In genomic region chr14:89366580-89367448, GRCh38 we compare ENCODE assay signal across 8 cellular contexts. TPM values are rescaled to one million over a fixed set of nuclear protein-coding genes. Genes with fewer than 3 reads are reported as not detected.
DNase-seq lines count a peak whose midpoint lies in the region; ATAC-seq and TF ChIP-seq lines count a peak whose summit lies in the region.

No MANE protein-coding gene starts in this region.

- no CpG with 5 or more reads among the region's 14 CpGs for WGBS in neuronal stem cell (ENCODE audit: extremely low coverage in 2 of 2, insufficient read length in 2 of 2, insufficient replicate concordance in 1 of 2), 2 donors

- no peak overlapping the region for H3K4ac ChIP-seq in neuronal stem cell (ENCODE audit: low read length)

- H4K8ac ChIP-seq in neuronal stem cell (ENCODE audit: low read depth, low read length): no peak overlapping the region

- no peak for TF ChIP-seq CTCF in Caco-2 (IDR thresholded peaks at IDR 0.05; ENCODE audit: insufficient read depth in 1 of 2, low read depth in 1 of 2, low read length in 1 of 2, severe bottlenecking in 1 of 2, unreplicated experiment in 1 of 2)
- TF ChIP-seq CTCF in WTC11 (IDR thresholded peaks at IDR 0.05): no peak
- TF ChIP-seq CTCF in osteocyte (IDR thresholded peaks at IDR 0.05): no peak

- no peak overlapping the region for H2BK12ac ChIP-seq in neuronal stem cell (ENCODE audit: low read length)

- DNase-seq in Caco-2 (no peak), WTC11 (ENCODE audit: low spot score) (no peak), left ventricle myocardium superior (peak; percentile 55), osteocyte (ENCODE audit: extremely low spot score, unreplicated experiment) (no peak), neuronal stem cell (ENCODE audit: low spot score) (no peak), T-helper 1 cell (no peak), NOMO-1 treated with dmso at 0.1 percent for 144 hours (lab: John Stamatoyannopoulos, UW; ENCODE audit: unreplicated experiment) (no peak)

- BruUV-seq in Caco-2 (replicated peaks; lab: Mats Ljungman, UMichigan): no TSS peak

- no peak overlapping the region for H4K91ac ChIP-seq in neuronal stem cell (ENCODE audit: low read depth, low read length, poor library complexity)

- POLR2A ChIA-PET in Caco-2 (lab: Charles Lee): interaction anchor here (0.6 kb wide), 1 partner anchor 322 kb away, joined by 4 read pairs; no protein-coding TSS in a partner anchor
- POLR2A ChIA-PET in WTC11 (lab: Charles Lee): no interaction called here

- ATAC-seq in WTC11: no peak
- peak; percentile 67 for ATAC-seq in left ventricle myocardium superior
- no peak for ATAC-seq in esophagus mucosa

- H3K79me1 ChIP-seq in neuronal stem cell (ENCODE audit: low read depth, low read length): peaks cover 3% of the 10 kb centered on the region

- H3K36me3 Mint-ChIP-seq in Caco-2 (ENCODE audit: insufficient read depth, unreplicated experiment): no peaks in the 10 kb centered on the region
- peaks cover 12% of the 10 kb centered on the region for H3K36me3 Mint-ChIP-seq in WTC11
- H3K36me3 Mint-ChIP-seq in osteocyte (ENCODE audit: unreplicated experiment): peaks cover 5% of the 10 kb centered on the region

- H2BK5ac ChIP-seq in neuronal stem cell (ENCODE audit: low read length): no peak overlapping the region

- H3K27ac Mint-ChIP-seq in Caco-2 (ENCODE audit: unreplicated experiment) (peak overlapping the region; percentile 48), WTC11 (peak overlapping the region; percentile 17), osteocyte (ENCODE audit: unreplicated experiment) (peak overlapping the region; percentile 62)

- no peak overlapping the region for H2AFZ ChIP-seq in neuronal stem cell (ENCODE audit: low read length)

- no peak overlapping the region for H3K4me2 ChIP-seq in neuronal stem cell (ENCODE audit: insufficient read depth, low read length, poor library complexity, severe bottlenecking)

- CTCF ChIA-PET in Caco-2 (lab: Charles Lee) (no interaction called here), WTC11 (lab: Charles Lee) (no interaction called here)

- no peak overlapping the region for H2BK15ac ChIP-seq in neuronal stem cell (ENCODE audit: low read length)

- H3K14ac ChIP-seq in neuronal stem cell (ENCODE audit: low read length): no peak overlapping the region

- H3K18ac ChIP-seq in neuronal stem cell (ENCODE audit: low read length): no peak overlapping the region

- H3K9me3 Mint-ChIP-seq in Caco-2 (ENCODE audit: unreplicated experiment) (no peaks in the 10 kb centered on the region), WTC11 (peaks cover 6% of the 10 kb centered on the region), osteocyte (ENCODE audit: unreplicated experiment) (no peaks in the 10 kb centered on the region)

- H3K4me3 Mint-ChIP-seq in Caco-2 (ENCODE audit: unreplicated experiment): no peak overlapping the region
- H3K4me3 Mint-ChIP-seq in WTC11: no peak overlapping the region
- no peak overlapping the region for H3K4me3 Mint-ChIP-seq in osteocyte (ENCODE audit: unreplicated experiment)

- no peak overlapping the region for H3K9ac ChIP-seq in neuronal stem cell (ENCODE audit: low read depth, low read length, poor library complexity)

- H3K27ac ChIP-seq in neuronal stem cell (replicated peaks; ENCODE audit: low read length): no peak overlapping the region

- no peaks in the 10 kb centered on the region for H3K27me3 ChIP-seq in Caco-2 (replicated peaks; ENCODE audit: control insufficient read depth, insufficient read depth, low read length)
- H3K27me3 ChIP-seq in neuronal stem cell (ENCODE audit: control insufficient read depth in 3 of 3, insufficient read depth in 3 of 3, low read depth in 1 of 3, low read length in 3 of 3): no peaks in the 10 kb centered on the region

- no peaks in the 10 kb centered on the region for H3K9me3 ChIP-seq in Caco-2
- no peaks in the 10 kb centered on the region for H3K9me3 ChIP-seq in neuronal stem cell (replicated peaks in 1 of 2; ENCODE audit: control insufficient read depth in 2 of 2, insufficient read depth in 1 of 2, low read depth in 1 of 2, low read length in 2 of 2)

- H3K27me3 Mint-ChIP-seq in Caco-2 (ENCODE audit: insufficient read depth, unreplicated experiment): no peaks in the 10 kb centered on the region
- no peaks in the 10 kb centered on the region for H3K27me3 Mint-ChIP-seq in WTC11 (ENCODE audit: low read depth)
- H3K27me3 Mint-ChIP-seq in osteocyte (ENCODE audit: unreplicated experiment): no peaks in the 10 kb centered on the region

- H2BK120ac ChIP-seq in neuronal stem cell (ENCODE audit: low read depth, low read length): no peak overlapping the region

- H3K4me1 ChIP-seq in Caco-2: peaks cover 24% of the 10 kb centered on the region
- peaks cover 0 to 3% of the 10 kb centered on the region in 2 donors for H3K4me1 ChIP-seq in neuronal stem cell (ENCODE audit: control insufficient read depth in 2 of 2, insufficient read depth in 1 of 2, low read depth in 1 of 2, low read length in 2 of 2)

- H2AK5ac ChIP-seq in neuronal stem cell (ENCODE audit: low read depth, low read length): no peak overlapping the region

- no peaks in the 10 kb centered on the region for H3K36me3 ChIP-seq in Caco-2 (ENCODE audit: control insufficient read depth, insufficient read depth, low read length)
- no peaks in the 10 kb centered on the region for H3K36me3 ChIP-seq in neuronal stem cell (replicated peaks in 1 of 2; ENCODE audit: control insufficient read depth in 2 of 2, insufficient read depth in 2 of 2, low read length in 2 of 2)

- H3K4me1 Mint-ChIP-seq in Caco-2 (ENCODE audit: low read depth, unreplicated experiment) (peaks cover 11% of the 10 kb centered on the region), WTC11 (peaks cover 78% of the 10 kb centered on the region), osteocyte (ENCODE audit: unreplicated experiment) (peaks cover 37% of the 10 kb centered on the region)

- H3K23ac ChIP-seq in neuronal stem cell (ENCODE audit: low read depth, low read length, poor library complexity): no peak overlapping the region

- H3K4me3 ChIP-seq in Caco-2 (ENCODE audit: low read depth, low read length): no peak overlapping the region
- no peak overlapping the region for H3K4me3 ChIP-seq in neuronal stem cell (ENCODE audit: low read length in 2 of 2)

- intact Hi-C loops in Caco-2 (cut with micrococcal nuclease; ENCODE audit: unreplicated experiment) (no loop called here), left ventricle myocardium superior (cut with micrococcal nuclease) (no loop called here)

TF ChIP-seq in WTC11, 78 proteins besides CTCF, POLR2A, EP300 and RAD21 (continues in another document):
- TF ChIP-seq FOXP4 (CRISPR knock-in tag; IDR thresholded peaks at IDR 0.05): no peak
- no peak for TF ChIP-seq ESRRA (CRISPR knock-in tag; IDR thresholded peaks at IDR 0.05; ENCODE audit: borderline replicate concordance)
- TF ChIP-seq ZNF512 (CRISPR knock-in tag; IDR thresholded peaks at IDR 0.05; ENCODE audit: borderline replicate concordance): no peak
- TF ChIP-seq ZMAT4 (CRISPR knock-in tag; IDR thresholded peaks at IDR 0.05): no peak
- TF ChIP-seq JUN (CRISPR knock-in tag; IDR thresholded peaks at IDR 0.05): no peak
- TF ChIP-seq E2F5 (CRISPR knock-in tag; IDR thresholded peaks at IDR 0.05): no peak

RNA-seq across cellular contexts. Expression of gene FOXN3, which starts 50.2 kb away (rescaled TPM):
- total RNA-seq in Caco-2 (2022): 20.6 and 24.8 TPM in 2 replicates
- total RNA-seq in WTC11 (2021): 143 to 170 TPM (median 147 TPM) in 3 replicates
- total RNA-seq in left ventricle myocardium superior: 134 TPM
- total RNA-seq in osteocyte: 120 and 130 TPM in 2 replicates
- 21.1 TPM for polyA plus RNA-seq in neuronal stem cell (2013, experiment 1 of 2)
- polyA plus RNA-seq in neuronal stem cell (2013, experiment 2 of 2): 21.5 TPM
- total RNA-seq in esophagus mucosa: 40.5 TPM
